In the genomic region with DNA sequence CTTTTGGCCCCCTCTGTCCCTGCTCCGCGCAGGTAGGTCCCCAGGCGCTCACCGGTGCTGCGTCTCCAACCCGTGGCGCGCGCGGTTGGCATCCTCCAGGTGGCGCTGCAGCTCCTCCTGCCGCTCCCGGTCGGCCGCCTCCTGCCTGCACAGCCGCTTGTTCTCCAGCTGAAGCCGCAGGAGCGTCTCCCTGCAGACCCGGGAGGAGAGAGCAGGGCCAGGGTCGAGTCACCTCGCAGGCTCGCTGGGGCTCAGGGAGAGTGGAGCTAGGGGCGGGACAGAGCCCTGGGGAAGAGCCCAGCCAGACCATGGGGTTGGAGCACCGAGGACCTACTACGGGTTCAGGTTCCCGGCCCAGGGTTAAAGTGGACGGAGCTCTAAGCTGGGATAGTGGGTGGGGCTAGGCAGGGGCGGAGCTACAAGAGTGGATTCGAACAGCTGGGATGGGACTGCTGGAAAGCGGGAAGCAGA, we compare ENCODE assay signal across 7 cellular contexts. TPM values are rescaled to one million over a fixed set of nuclear protein-coding genes. Genes with fewer than 3 reads are reported as not detected.
A peak's percentile ranks its signal among the peaks of the same experiment; 100 is the strongest.
DNase-seq lines count a peak whose midpoint lies in the region; ATAC-seq and TF ChIP-seq lines count a peak whose summit lies in the region.

No MANE protein-coding gene starts in this region.

- H3K4me3 Mint-ChIP-seq in naive B cell = peak overlapping the region in 4 of 8 donors; percentile 9 to 74 (median 29)

- H3K27me3 Mint-ChIP-seq in naive B cell = no peaks in the 10 kb centered on the region

- whole genome bisulfite sequencing in tibial nerve, 2 donors = 10 to 23% methylated on average over 14 to 27 of the region's 30 CpGs

- H3K4me1 Mint-ChIP-seq in naive B cell = peaks cover 0 to 12% (median 11%) of the 10 kb centered on the region in 3 donors

- DNase-seq in MG63 (peak; percentile 71), erythroblast (lab: John Stamatoyannopoulos, UW) (peak; percentile 84 to 92), naive B cell (peak; percentile 78), tibial nerve (ENCODE audit: low spot score in 2 of 2) (peak; percentile 57 to 65)
- peak; percentile 84 for DNase-seq in activated CD4-positive, alpha-beta T cell treated with anti-CD3 and anti-CD28 coated beads for 48 hours

- peaks cover 40% of the 10 kb centered on the region for H3K36me3 ChIP-seq in MG63
- H3K36me3 ChIP-seq in tibial nerve = peaks cover 0 to 49% (median 0%) of the 10 kb centered on the region in 3 donors

- ATAC-seq in naive B cell (ENCODE audit: low read depth in 2 of 2) = peak; percentile 82 to 93
- ATAC-seq in HG03457 (IDR thresholded peaks at IDR 0.05; ENCODE audit: unreplicated experiment) = no peak

- H3K27ac Mint-ChIP-seq in naive B cell = peak overlapping the region in 1 of 6 donors; percentile 33

- no peaks in the 10 kb centered on the region for H3K4me1 ChIP-seq in tibial nerve

- TF ChIP-seq CTCF in GM12872 (IDR thresholded peaks at IDR 0.05; ENCODE audit: insufficient read depth, low read depth, low read length) (peak; percentile 62), tibial nerve (IDR thresholded peaks at IDR 0.05) (peak; percentile 75 to 97 (median 93))

- H3K27ac ChIP-seq in tibial nerve = peak overlapping the region in 2 of 4 donors; percentile 28 to 52

- no peak for TF ChIP-seq POLR2A in erythroblast (IDR thresholded peaks at IDR 0.05; ENCODE audit: low read length)
- TF ChIP-seq POLR2A in tibial nerve (IDR thresholded peaks at IDR 0.05) = peak in 1 of 2 donors; percentile 40

- H3K36me3 Mint-ChIP-seq in naive B cell = no peaks in the 10 kb centered on the region

- no peaks in the 10 kb centered on the region for H3K27me3 ChIP-seq in MG63
- H3K27me3 ChIP-seq in tibial nerve = no peaks in the 10 kb centered on the region

- H3K4me3 ChIP-seq in MG63 (peak overlapping the region; percentile 21), tibial nerve (peak overlapping the region; percentile 0 to 48 (median 34))

- TF ChIP-seq EP300 in tibial nerve (IDR thresholded peaks at IDR 0.05) = no peak

- peaks cover 0 to 1% (median 0%) of the 10 kb centered on the region in 7 donors for H3K9me3 Mint-ChIP-seq in naive B cell

- H3K9me3 ChIP-seq in MG63 = no peaks in the 10 kb centered on the region; the same call in 1 of the 2 replicates
- H3K9me3 ChIP-seq in tibial nerve = no peaks in the 10 kb centered on the region

RNA-seq across cellular contexts. Expression of a gene that starts 9.3 kb away (rescaled TPM):
- total RNA-seq in MG63 (2014; rRNA removed; shearing (Covaris generic); ENCODE audit: low replicate concordance) = 23.1 and 48.2 TPM in 2 replicates
- 1 to 10 TPM; 1.1 to 7.1 (median 3.3) TPM for polyA plus RNA-seq in naive B cell (ENCODE audit: low read depth in 6 of 6)
- total RNA-seq in tibial nerve = 100 to 1,000 TPM in 1 of 4 donors, 10 to 100 TPM in 3; 27.3 to 109 (median 50.2) TPM

RNA-seq across cellular contexts. Expression of a gene that starts 14.5 kb away (rescaled TPM):
- total RNA-seq in MG63 (2014; rRNA removed; shearing (Covaris generic); ENCODE audit: low replicate concordance) = 0.30 TPM in 1 of 2 replicates, not detected in the other
- polyA plus RNA-seq in naive B cell (ENCODE audit: low read depth in 6 of 6) = under 1 TPM in 1 of 6 donors, not detected in 5; 0.23 TPM
- total RNA-seq in tibial nerve = under 1 TPM in 1 of 4 donors, not detected in 3; 0.21 TPM

RNA-seq across cellular contexts. Expression of a gene that starts 25.2 kb away (rescaled TPM):
- total RNA-seq in MG63 (2014; rRNA removed; shearing (Covaris generic); ENCODE audit: low replicate concordance) = 82.5 and 125 TPM in 2 replicates
- polyA plus RNA-seq in naive B cell (ENCODE audit: low read depth in 6 of 6) = 1,000 to 10,000 TPM in 5 of 6 donors, 100 to 1,000 TPM in 1; 777 to 2,686 (median 1,649) TPM
- total RNA-seq in tibial nerve = 100 to 1,000 TPM; 421 to 676 (median 613) TPM

RNA-seq across cellular contexts. Expression of a gene that starts 28.8 kb away (rescaled TPM):
- 273 and 316 TPM in 2 replicates for total RNA-seq in MG63 (2014; rRNA removed; shearing (Covaris generic); ENCODE audit: low replicate concordance)
- 100 to 1,000 TPM in 1 of 6 donors, 10 to 100 TPM in 5; 46.3 to 105 (median 53.5) TPM for polyA plus RNA-seq in naive B cell (ENCODE audit: low read depth in 6 of 6)
- total RNA-seq in tibial nerve = 10 to 100 TPM; 22.6 to 40.4 (median 36.3) TPM

RNA-seq across cellular contexts. Expression of a gene that starts 31.6 kb away (rescaled TPM):
- 816 and 999 TPM in 2 replicates for total RNA-seq in MG63 (2014; rRNA removed; shearing (Covaris generic); ENCODE audit: low replicate concordance)
- polyA plus RNA-seq in naive B cell (ENCODE audit: low read depth in 6 of 6) = 100 to 1,000 TPM; 207 to 269 (median 230) TPM
- total RNA-seq in tibial nerve = 100 to 1,000 TPM; 328 to 649 (median 501) TPM
